In the genomic region with DNA sequence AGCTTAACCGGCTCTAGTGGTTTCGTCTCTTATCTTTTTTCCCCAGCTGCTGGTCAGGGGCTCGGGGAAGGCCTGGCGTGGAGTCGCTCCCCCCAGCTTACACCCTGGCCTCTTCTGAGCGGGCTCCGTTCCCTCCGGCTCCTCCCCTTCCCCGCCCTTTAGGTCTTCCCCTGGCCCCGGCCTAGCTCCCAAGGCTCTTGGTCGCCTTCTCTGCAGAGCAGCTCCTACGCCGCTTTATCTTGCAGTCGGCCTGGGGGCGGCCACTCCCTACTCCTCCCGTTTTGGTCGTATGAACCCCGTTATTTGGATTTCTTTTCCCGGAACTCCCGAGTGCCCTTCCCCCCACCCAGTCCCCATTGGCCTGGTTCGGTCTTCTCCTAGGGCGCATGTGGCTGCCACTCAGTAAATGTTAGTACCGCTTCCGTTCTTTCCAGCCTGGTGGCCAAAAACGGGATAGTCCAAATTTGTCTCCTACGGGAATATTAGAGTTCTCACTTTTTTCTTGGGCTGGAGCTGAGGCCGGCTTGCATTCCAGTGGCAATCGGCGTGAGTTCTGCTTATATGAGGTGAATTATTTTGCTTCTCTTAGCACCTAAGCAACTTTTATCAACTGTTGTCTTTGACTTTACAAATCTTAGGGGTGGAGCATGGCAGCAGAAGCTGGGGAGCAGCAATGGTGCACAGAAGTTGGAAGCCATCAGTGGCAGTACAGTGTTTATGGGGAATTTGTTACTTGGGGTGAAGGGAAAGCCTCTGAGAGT, we compare ENCODE assay signal across 8 cellular contexts. TPM values are rescaled to one million over a fixed set of nuclear protein-coding genes. Genes with fewer than 3 reads are reported as not detected.
DNase-seq lines count a peak whose midpoint lies in the region; ATAC-seq, FAIRE-seq and TF ChIP-seq lines count a peak whose summit lies in the region.

No MANE protein-coding gene starts in this region.

- TSS peak; percentile 66 for BruUV-seq in HepG2 (replicated peaks; lab: Mats Ljungman, UMichigan)

- POLR2A ChIA-PET in HepG2 (lab: Yijun Ruan, JAX) = interaction anchor here (0.8 to 8.2 kb wide), 25 partner anchors 9 to 239 kb away, joined by 3 to 141 read pairs (median 9); partner anchors contain the start of genes EVA1B, MAP7D1, MRPS15 and SH3D21

- intact Hi-C loops in HepG2 (cut with micrococcal nuclease; ENCODE audit: unreplicated experiment) = loop anchor here (1.0 to 10.0 kb wide), 4 partner anchors 16 to 70 kb away; partner anchors contain the start of gene MAP7D1

- ATAC-seq in GM18498 (IDR thresholded peaks at IDR 0.05; ENCODE audit: unreplicated experiment) (peak; percentile 55), HG02870 (IDR thresholded peaks at IDR 0.05; ENCODE audit: unreplicated experiment) (peak; percentile 49), HepG2 (peak; percentile 85)

- TF ChIP-seq POLR2A in HepG2 (IDR thresholded peaks at IDR 0.05; ENCODE audit: insufficient read depth in 1 of 2, low read depth in 2 of 2, low read length in 2 of 2) = no peak; a peak in 2 of 4 replicates

- H3K27me3 ChIP-seq in HepG2 (ENCODE audit: control insufficient read depth in 1 of 2, insufficient read depth in 2 of 2, low read length in 2 of 2) = no peaks in the 10 kb centered on the region; a peak in 1 of 5 replicates

- peak overlapping the region; percentile 95 for H3K9ac ChIP-seq in HepG2 (ENCODE audit: insufficient read depth, low read depth, low read length)

- H3K27ac ChIP-seq in HepG2 (ENCODE audit: extremely low read length, insufficient read depth, low read length) = peak overlapping the region; percentile 94

- no peak for TF ChIP-seq CTCF in HepG2 (CRISPR knock-in tag; IDR thresholded peaks at IDR 0.05)

- DNase-seq in AG08396 (ENCODE audit: low spot score) (peak; percentile 86), NCI-H1092 (lab: John Stamatoyannopoulos, UW) (peak; percentile 81), SK-N-DZ (ENCODE audit: low spot score) (peak; percentile 84), dedifferentiated amniotic fluid mesenchymal stem cell (ENCODE audit: extremely low spot score) (peak; percentile 85), HepG2 (ENCODE audit: low spot score) (peak; percentile 89), stromal cell of bone marrow (ENCODE audit: low read depth) (peak; percentile 78)

- peak overlapping the region; percentile 75 for H3K4me2 ChIP-seq in HepG2 (ENCODE audit: low read depth, low read length)

- 2% methylated on average over 29 of the region's 29 CpGs for WGBS in HepG2 (ENCODE audit: low lambda C conversion rate)

- in situ Hi-C loops in HepG2 (cut with HindIII; ENCODE audit: extremely low pct_ligation_motif_present, low pct_unique_long_range_greater_than_20kb) = no loop called here

- TF ChIP-seq EP300 in HepG2 (IDR thresholded peaks at IDR 0.05; ENCODE audit: low read depth in 2 of 2, low read length in 2 of 2) = no peak
- no peak for TF ChIP-seq EP300 in HepG2 (CRISPR knock-in tag; IDR thresholded peaks at IDR 0.05; ENCODE audit: borderline replicate concordance)

- CTCF ChIA-PET in HepG2 (lab: Yijun Ruan, JAX; ENCODE audit: low intra/inter-chr PET ratio, low total read pairs) = no interaction called here

- H4K20me1 ChIP-seq in HepG2 (ENCODE audit: insufficient read depth, low read length) = peaks cover 42% of the 10 kb centered on the region

- no peaks in the 10 kb centered on the region for H3K9me3 ChIP-seq in HepG2 (ENCODE audit: low read length)

- peaks cover 52% of the 10 kb centered on the region for H3K79me2 ChIP-seq in HepG2 (ENCODE audit: insufficient read depth, low read length)

- peak overlapping the region; percentile 86 to 100 (median 89) for H3K4me3 ChIP-seq in HepG2 (replicated peaks in 1 of 3; ENCODE audit: insufficient read depth in 1 of 3, low read depth in 2 of 3, low read length in 3 of 3)

- H3K36me3 ChIP-seq in HepG2 (replicated peaks in 1 of 2; ENCODE audit: control insufficient read depth in 1 of 2, insufficient read depth in 2 of 2, low read length in 2 of 2) = peaks cover 7 to 14% of the 10 kb centered on the region in 2 experiments; a peak in 3 of 5 replicates

- no peak overlapping the region for H2AFZ ChIP-seq in HepG2 (ENCODE audit: low read length)

- H3K4me1 ChIP-seq in HepG2 (ENCODE audit: insufficient read depth, low read length) = peaks cover 38% of the 10 kb centered on the region

- TF ChIP-seq RAD21 in HepG2 (CRISPR knock-in tag; IDR thresholded peaks at IDR 0.05) = no peak

- FAIRE-seq in HepG2 (lab: Jason Lieb, UNC) = peak; percentile 86

TF ChIP-seq in HepG2, 621 proteins besides CTCF, POLR2A, EP300 and RAD21 (continues in another document):
- no peak for TF ChIP-seq RORA (CRISPR knock-in tag; IDR thresholded peaks at IDR 0.05)
- TF ChIP-seq, protein P1, sequence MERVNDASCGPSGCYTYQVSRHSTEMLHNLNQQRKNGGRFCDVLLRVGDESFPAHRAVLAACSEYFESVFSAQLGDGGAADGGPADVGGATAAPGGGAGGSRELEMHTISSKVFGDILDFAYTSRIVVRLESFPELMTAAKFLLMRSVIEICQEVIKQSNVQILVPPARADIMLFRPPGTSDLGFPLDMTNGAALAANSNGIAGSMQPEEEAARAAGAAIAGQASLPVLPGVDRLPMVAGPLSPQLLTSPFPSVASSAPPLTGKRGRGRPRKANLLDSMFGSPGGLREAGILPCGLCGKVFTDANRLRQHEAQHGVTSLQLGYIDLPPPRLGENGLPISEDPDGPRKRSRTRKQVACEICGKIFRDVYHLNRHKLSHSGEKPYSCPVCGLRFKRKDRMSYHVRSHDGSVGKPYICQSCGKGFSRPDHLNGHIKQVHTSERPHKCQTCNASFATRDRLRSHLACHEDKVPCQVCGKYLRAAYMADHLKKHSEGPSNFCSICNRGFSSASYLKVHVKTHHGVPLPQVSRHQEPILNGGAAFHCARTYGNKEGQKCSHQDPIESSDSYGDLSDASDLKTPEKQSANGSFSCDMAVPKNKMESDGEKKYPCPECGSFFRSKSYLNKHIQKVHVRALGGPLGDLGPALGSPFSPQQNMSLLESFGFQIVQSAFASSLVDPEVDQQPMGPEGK (CRISPR knock-in tag; IDR thresholded peaks at IDR 0.05) = no peak; the same call in 1 of the 2 replicates
- peak; percentile 55 for TF ChIP-seq AGO2 (optimal IDR thresholded peaks at IDR 0.05; ENCODE audit: low read depth, low read length)
- TF ChIP-seq, protein P2, sequence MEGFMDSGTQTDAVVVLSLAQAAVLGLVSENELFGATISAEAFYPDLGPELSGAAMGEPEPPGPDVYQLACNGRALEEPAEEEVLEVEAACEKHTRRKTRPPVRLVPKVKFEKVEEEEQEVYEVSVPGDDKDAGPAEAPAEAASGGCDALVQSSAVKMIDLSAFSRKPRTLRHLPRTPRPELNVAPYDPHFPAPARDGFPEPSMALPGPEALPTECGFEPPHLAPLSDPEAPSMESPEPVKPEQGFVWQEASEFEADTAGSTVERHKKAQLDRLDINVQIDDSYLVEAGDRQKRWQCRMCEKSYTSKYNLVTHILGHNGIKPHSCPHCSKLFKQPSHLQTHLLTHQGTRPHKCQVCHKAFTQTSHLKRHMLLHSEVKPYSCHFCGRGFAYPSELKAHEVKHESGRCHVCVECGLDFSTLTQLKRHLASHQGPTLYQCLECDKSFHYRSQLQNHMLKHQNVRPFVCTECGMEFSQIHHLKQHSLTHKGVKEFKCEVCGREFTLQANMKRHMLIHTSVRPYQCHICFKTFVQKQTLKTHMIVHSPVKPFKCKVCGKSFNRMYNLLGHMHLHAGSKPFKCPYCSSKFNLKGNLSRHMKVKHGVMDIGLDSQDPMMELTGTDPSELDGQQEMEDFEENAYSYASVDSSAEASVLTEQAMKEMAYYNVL (CRISPR knock-in tag; IDR thresholded peaks at IDR 0.05; ENCODE audit: borderline replicate concordance) = no peak; the same call in 1 of the 2 replicates
- TF ChIP-seq MXD1 (CRISPR knock-in tag; IDR thresholded peaks at IDR 0.05) = peak; percentile 60
- TF ChIP-seq ATF1 (CRISPR knock-in tag; IDR thresholded peaks at IDR 0.05) = no peak
- TF ChIP-seq CCDC6 (CRISPR knock-in tag; IDR thresholded peaks at IDR 0.05) = no peak
- TF ChIP-seq NAIF1 (CRISPR knock-in tag; IDR thresholded peaks at IDR 0.05; ENCODE audit: borderline replicate concordance) = no peak; the same call in 1 of the 2 replicates

RNA-seq across cellular contexts. Expression of gene THRAP3, which starts 0.5 kb away (rescaled TPM):
- polyA plus RNA-seq in SK-N-DZ (2014; cell fraction: cytosol; rRNA removed) = 48.3 and 49.2 TPM in 2 replicates
- polyA plus RNA-seq in SK-N-DZ (2014; cell fraction: nucleus; rRNA removed) = 29.2 and 33.2 TPM in 2 replicates
- 92.6 and 127 TPM in 2 replicates for total RNA-seq in HepG2 (2016; rRNA removed; fragmentation: Illumina TruSeq; extraction: Trizol)
- total RNA-seq in HepG2 (2016; cell fraction: cytosol; rRNA removed; fragmentation: Illumina TruSeq; extraction: Trizol; ENCODE audit: low read depth) = 4.4 and 4.8 TPM in 2 replicates
- 91.8 and 120 TPM in 2 replicates for total RNA-seq in HepG2 (2016; cell fraction: insoluble cytoplasmic fraction; rRNA removed; fragmentation: Illumina TruSeq; extraction: Trizol)
- total RNA-seq in HepG2 (2016; cell fraction: membrane; rRNA removed; fragmentation: Illumina TruSeq; extraction: Trizol) = 17.0 and 19.1 TPM in 2 replicates
- total RNA-seq in HepG2 (2016; cell fraction: nucleus; rRNA removed; fragmentation: Illumina TruSeq; extraction: Trizol) = 65.3 and 66.9 TPM in 2 replicates
- polyA plus RNA-seq in HepG2 (2011; rRNA removed) = 45.0 and 48.3 TPM in 2 replicates
- 24.6 and 36.8 TPM in 2 replicates for polyA plus RNA-seq in HepG2 (2011; cell fraction: cytosol; rRNA removed)
- 24.7 and 31.6 TPM in 2 replicates for polyA plus RNA-seq in HepG2 (2011; cell fraction: nucleus; rRNA removed)
- polyA plus RNA-seq in HepG2 (2012) = 42.6 and 51.5 TPM in 2 replicates
- 2.2 and 2.7 TPM in 2 replicates for polyA plus RNA-seq in HepG2 (2016; cell fraction: cytosol; fragmentation: Illumina TruSeq; extraction: Trizol; ENCODE audit: low read depth)
- polyA plus RNA-seq in HepG2 (2016; cell fraction: insoluble cytoplasmic fraction; fragmentation: Illumina TruSeq; extraction: Trizol; ENCODE audit: low read depth) = 84.9 and 85.0 TPM in 2 replicates
- polyA plus RNA-seq in HepG2 (2016; cell fraction: membrane; fragmentation: Illumina TruSeq; extraction: Trizol; ENCODE audit: low read depth) = 6.4 and 7.9 TPM in 2 replicates
- polyA plus RNA-seq in HepG2 (2016; cell fraction: nucleus; fragmentation: Illumina TruSeq; extraction: Trizol; ENCODE audit: insufficient read depth, low read depth) = 72.6 and 82.4 TPM in 2 replicates
- polyA minus RNA-seq in HepG2 (2011; rRNA and poly(A)+ RNA removed; ENCODE audit: low replicate concordance) = 52.7 and 91.8 TPM in 2 replicates
- 53.5 and 56.4 TPM in 2 replicates for polyA minus RNA-seq in HepG2 (2011; cell fraction: cytosol; rRNA and poly(A)+ RNA removed)
- 36.8 and 66.3 TPM in 2 replicates for polyA minus RNA-seq in HepG2 (2011; cell fraction: nucleus; rRNA and poly(A)+ RNA removed)

Comparison
In these comparisons a context has a peak if more than half of its experiments do, and no peak if none do; other contexts are left out.
1. Peak in every context shown above with its lines: DNase-seq, ATAC-seq, H3K4me3 ChIP-seq and H3K27ac ChIP-seq.